ENCODE assay signal across 6 cellular contexts in genomic region chr17:1718362-1719165, GRCh38. TPM values are rescaled to one million over a fixed set of nuclear protein-coding genes. Genes with fewer than 3 reads are reported as not detected.
DNase-seq lines count a peak whose midpoint lies in the region; ATAC-seq, FAIRE-seq and TF ChIP-seq lines count a peak whose summit lies in the region.

No MANE protein-coding gene starts in this region.

- no peak for FAIRE-seq in small intestine (lab: Jason Lieb, UNC)

- no peaks in the 10 kb centered on the region for H3K9me3 ChIP-seq in psoas muscle
- H3K9me3 ChIP-seq in small intestine (ENCODE audit: control insufficient read depth, low read depth), result no peaks in the 10 kb centered on the region

- no peak for ATAC-seq in central memory CD8-positive, alpha-beta T cell (replicated peaks; ENCODE audit: extremely low read depth, poor library complexity, severe bottlenecking)
- no peak for ATAC-seq in psoas muscle
- no peak for ATAC-seq in HG03342 (IDR thresholded peaks at IDR 0.05; ENCODE audit: unreplicated experiment)

- H3K79me2 ChIP-seq in KMS-11 (ENCODE audit: insufficient read depth, low read depth), result no peaks in the 10 kb centered on the region

- no peak for TF ChIP-seq CTCF in KMS-11 (conservative IDR thresholded peaks at IDR 0.05; ENCODE audit: low read depth, low read length)
- no peak for TF ChIP-seq CTCF in psoas muscle (IDR thresholded peaks at IDR 0.05)

- intact Hi-C loops in psoas muscle (cut with DNase I), result loop anchor here in 1 of 2 donors (5.0 kb wide), 1 partner anchor 149 kb away; no protein-coding TSS in a partner anchor

- H3K36me3 Mint-ChIP-seq in central memory CD8-positive, alpha-beta T cell (ENCODE audit: insufficient read depth), result peaks cover 19% of the 10 kb centered on the region

- no peak for DNase-seq in central memory CD8-positive, alpha-beta T cell (ENCODE audit: low spot score in 2 of 2)
- peak in 1 of 2 donors; percentile 65 for DNase-seq in psoas muscle
- no peak for DNase-seq in A172 (ENCODE audit: low spot score)
- no peak for DNase-seq in small intestine

- no peak overlapping the region for H3K27ac ChIP-seq in KMS-11
- peak overlapping the region; percentile 100 for H3K27ac ChIP-seq in psoas muscle
- H3K27ac ChIP-seq in small intestine (ENCODE audit: low read depth in 1 of 2, low read length in 1 of 2), result peak overlapping the region in 1 of 2 donors; percentile 99

- H3K4me1 Mint-ChIP-seq in central memory CD8-positive, alpha-beta T cell, result peaks cover 39% of the 10 kb centered on the region

- peak overlapping the region; percentile 90 for H3K27ac Mint-ChIP-seq in central memory CD8-positive, alpha-beta T cell (ENCODE audit: low read depth)

- WGBS in psoas muscle, 3 donors, result 25 to 44% (median 33%) methylated on average over 19 of the region's 19 CpGs
- WGBS in small intestine, 3 donors, result 77 to 81% (median 79%) methylated on average over 19 of the region's 19 CpGs

- peak overlapping the region; percentile 97; the same call in 1 of the 2 replicates for H3K4me2 ChIP-seq in KMS-11

- no peaks in the 10 kb centered on the region for H4K20me1 ChIP-seq in KMS-11 (ENCODE audit: insufficient read depth)

- H3K4me3 ChIP-seq in KMS-11 (IDR thresholded peaks at IDR 0.05; ENCODE audit: insufficient read depth, low read depth, low read length), result no peak overlapping the region
- peak overlapping the region; percentile 97 for H3K4me3 ChIP-seq in psoas muscle
- H3K4me3 ChIP-seq in small intestine (ENCODE audit: low read depth in 1 of 2, low read length in 2 of 2), result no peak overlapping the region

- H3K27me3 Mint-ChIP-seq in central memory CD8-positive, alpha-beta T cell, result no peaks in the 10 kb centered on the region

- H3K9ac ChIP-seq in KMS-11, result no peak overlapping the region

- H3K4me1 ChIP-seq in KMS-11 (ENCODE audit: low read depth, poor library complexity, severe bottlenecking), result peaks cover 42% of the 10 kb centered on the region
- peaks cover 33% of the 10 kb centered on the region for H3K4me1 ChIP-seq in psoas muscle
- H3K4me1 ChIP-seq in small intestine (ENCODE audit: control insufficient read depth in 2 of 2, insufficient read depth in 1 of 2, low read depth in 1 of 2, low read length in 1 of 2), result peaks cover 0 to 2% of the 10 kb centered on the region in 2 donors

- H3K36me3 ChIP-seq in KMS-11 (ENCODE audit: insufficient read depth) (no peaks in the 10 kb centered on the region), psoas muscle (ENCODE audit: insufficient read depth in 1 of 2, low read depth in 1 of 2) (peaks cover 0 to 8% of the 10 kb centered on the region in 2 donors), small intestine (ENCODE audit: control insufficient read depth in 2 of 2, insufficient read depth in 2 of 2, low read length in 2 of 2) (no peaks in the 10 kb centered on the region)

- H3K27me3 ChIP-seq in KMS-11 (ENCODE audit: insufficient read depth, low read depth) (no peaks in the 10 kb centered on the region), psoas muscle (ENCODE audit: insufficient read depth in 3 of 3, low read length in 2 of 3) (no peaks in the 10 kb centered on the region), small intestine (ENCODE audit: control insufficient read depth in 2 of 2, insufficient read depth in 2 of 2, low read length in 2 of 2) (no peaks in the 10 kb centered on the region)

- H3K9me3 Mint-ChIP-seq in central memory CD8-positive, alpha-beta T cell, result no peaks in the 10 kb centered on the region

- peak overlapping the region; percentile 94 for H3K4me3 Mint-ChIP-seq in central memory CD8-positive, alpha-beta T cell

- H2AFZ ChIP-seq in KMS-11 (ENCODE audit: low read depth), result no peak overlapping the region

RNA-seq across cellular contexts. Expression of gene WDR81, which starts 5.9 kb away (rescaled TPM):
- 10 to 100 TPM; 15.1 to 23.7 (median 20.8) TPM for total RNA-seq in psoas muscle
- 10 to 100 TPM; 18.1 to 27.9 (median 18.5) TPM for polyA plus RNA-seq in psoas muscle
- total RNA-seq in A172 (2014; rRNA removed; shearing (Covaris generic)), result 22.2 and 25.5 TPM in 2 replicates
- polyA plus RNA-seq in small intestine, result 10 to 100 TPM; 14.6 to 18.0 (median 14.8) TPM

RNA-seq across cellular contexts. Expression of gene TLCD2, which starts 8.4 kb away (rescaled TPM):
- 1 to 10 TPM; 1.6 to 2.9 (median 1.9) TPM for total RNA-seq in psoas muscle
- polyA plus RNA-seq in psoas muscle, result 1 to 10 TPM; 1.1 to 1.4 (median 1.1) TPM
- 0.45 and 0.50 TPM in 2 replicates for total RNA-seq in A172 (2014; rRNA removed; shearing (Covaris generic))
- 10 to 100 TPM in 1 of 3 donors, 1 to 10 TPM in 2; 5.1 to 10.3 (median 7.8) TPM for polyA plus RNA-seq in small intestine

RNA-seq across cellular contexts. Expression of gene SERPINF2, which starts 24.1 kb away (rescaled TPM):
- total RNA-seq in psoas muscle, result 1 to 10 TPM in 2 of 4 donors, under 1 TPM in 2; 0.74 to 4.0 (median 2.2) TPM
- polyA plus RNA-seq in psoas muscle (1 to 10 TPM; 2.4 to 3.9 (median 3.7) TPM), small intestine (1 to 10 TPM in 2 of 3 donors, under 1 TPM in 1; 0.89 to 4.5 (median 1.6) TPM)
- total RNA-seq in A172 (2014; rRNA removed; shearing (Covaris generic)), result 0.64 and 1.9 TPM in 2 replicates

RNA-seq across cellular contexts. Expression of gene PRPF8, which starts 33.9 kb away (rescaled TPM):
- 100 to 1,000 TPM; 218 to 305 (median 223) TPM for total RNA-seq in psoas muscle
- polyA plus RNA-seq in psoas muscle, result 100 to 1,000 TPM in 1 of 3 donors, 10 to 100 TPM in 2; 84.8 to 138 (median 90.2) TPM
- total RNA-seq in A172 (2014; rRNA removed; shearing (Covaris generic)), result 77.9 and 90.5 TPM in 2 replicates
- polyA plus RNA-seq in small intestine, result 10 to 100 TPM; 61.1 to 87.2 (median 62.8) TPM

RNA-seq across cellular contexts. Expression of gene SERPINF1, which starts 43.3 kb away (rescaled TPM):
- total RNA-seq in psoas muscle, result 100 to 1,000 TPM; 300 to 485 (median 454) TPM
- polyA plus RNA-seq in psoas muscle (100 to 1,000 TPM; 236 to 500 (median 365) TPM), small intestine (100 to 1,000 TPM in 1 of 3 donors, 10 to 100 TPM in 1, 1 to 10 TPM in 1; 7.2 to 118 (median 20.8) TPM)
- total RNA-seq in A172 (2014; rRNA removed; shearing (Covaris generic)), result 11.0 and 13.4 TPM in 2 replicates
